23 cellular contexts compared by ENCODE assay signal in the genomic region with DNA sequence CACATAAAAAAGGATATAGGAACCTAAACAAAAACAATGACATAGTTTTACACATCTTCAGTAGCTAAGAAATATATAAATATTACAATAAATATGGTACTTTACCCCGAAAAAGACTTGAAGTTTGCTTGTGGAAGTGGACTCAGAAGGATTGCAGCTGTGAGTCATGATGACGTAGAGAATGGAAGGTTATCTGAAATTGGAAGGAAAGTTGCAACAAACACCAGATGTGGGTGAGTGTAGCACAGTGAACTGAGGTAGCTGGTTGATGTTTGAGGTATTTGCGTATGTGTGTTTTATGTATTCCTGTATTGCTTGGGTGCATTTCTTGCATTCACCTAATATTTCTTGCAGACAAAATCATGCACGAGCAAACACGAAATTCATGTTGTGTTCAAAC.
A peak's percentile ranks its signal among the peaks of the same experiment; 100 is the strongest.
DNase-seq lines count a peak whose midpoint lies in the region; ATAC-seq and TF ChIP-seq lines count a peak whose summit lies in the region.
"Had no signal": no experiment of that assay in that cellular context is flagged by ENCODE, and none has a peak within 500 bp of the region (broad histone marks: within the 10 kb centered on the region; RNA-seq: fewer than 3 reads in every experiment).

No MANE protein-coding gene starts in this region.

- no peak overlapping the region for H3K4me3 ChIP-seq in epithelial cell of esophagus (ENCODE audit: low read length)
- H3K4me3 ChIP-seq: breast epithelium, tibial nerve had no signal

- intact Hi-C loops in left ventricle myocardium superior (cut with micrococcal nuclease) = no loop called here

- peak overlapping the region in 1 of 2 donors; percentile 83 for H3K27ac Mint-ChIP-seq in stimulated activated naive CD8-positive, alpha-beta T cell treated with anti-CD3 and anti-CD28 coated beads, Interleukin-15, amount 100 ng/mL, for 72 hours
- H3K27ac Mint-ChIP-seq: activated naive CD4-positive, alpha-beta T cell treated with anti-CD3 and anti-CD28 coated beads, Interleukin-2, amount 50 U/mL, for 24 hours; B cell; naive thymus-derived CD8-positive, alpha-beta T cell had no signal

- no peak for ATAC-seq in stimulated activated naive CD8-positive, alpha-beta T cell treated with anti-CD3 and anti-CD28 coated beads, Interleukin-15, amount 100 ng/mL, for 72 hours
- ATAC-seq in GM21786 (IDR thresholded peaks at IDR 0.05; ENCODE audit: unreplicated experiment) (no peak), left ventricle myocardium superior (no peak)
- ATAC-seq: esophagus mucosa; naive thymus-derived CD8-positive, alpha-beta T cell had no signal

- no peak overlapping the region for H3K4me3 Mint-ChIP-seq in stimulated activated naive CD8-positive, alpha-beta T cell treated with anti-CD3 and anti-CD28 coated beads, Interleukin-15, amount 100 ng/mL, for 72 hours
- H3K4me3 Mint-ChIP-seq: activated naive CD4-positive, alpha-beta T cell treated with anti-CD3 and anti-CD28 coated beads, Interleukin-2, amount 50 U/mL, for 24 hours; B cell; naive thymus-derived CD8-positive, alpha-beta T cell had no signal

- no peaks in the 10 kb centered on the region for H3K4me1 Mint-ChIP-seq in stimulated activated naive CD8-positive, alpha-beta T cell treated with anti-CD3 and anti-CD28 coated beads, Interleukin-15, amount 100 ng/mL, for 72 hours
- H3K4me1 Mint-ChIP-seq: activated naive CD4-positive, alpha-beta T cell treated with anti-CD3 and anti-CD28 coated beads, Interleukin-2, amount 50 U/mL, for 24 hours; B cell; naive thymus-derived CD8-positive, alpha-beta T cell had no signal

- no peak for TF ChIP-seq CTCF in epithelial cell of esophagus (IDR thresholded peaks at IDR 0.05; ENCODE audit: insufficient read depth, low read depth, low read length, missing control alignments)

- DNase-seq in ELR (ENCODE audit: low read depth) (peak; percentile 74), RPMI7951 (ENCODE audit: low read depth) (peak; percentile 45), epithelial cell of esophagus (ENCODE audit: low read depth) (peak; percentile 15), non-pigmented ciliary epithelial cell (ENCODE audit: low read depth) (peak; percentile 52), NCI-H1694 treated with DMSO at 0.1 percent for 48 hours (lab: John Stamatoyannopoulos, UW) (no peak), left ventricle myocardium superior (no peak)
- no peak for DNase-seq in stimulated activated naive CD8-positive, alpha-beta T cell treated with anti-CD3 and anti-CD28 coated beads, Interleukin-15, amount 100 ng/mL, for 72 hours
- DNase-seq: activated T-cell treated with anti-CD3 and anti-CD28 coated beads, Interleukin-2, amount 50 U/mL, for 48 hours; COR-L47; GOT3; kidney; mesendoderm; naive thymus-derived CD8-positive, alpha-beta T cell; NCI-H187; stimulated activated CD4-positive, alpha-beta T cell treated with anti-CD3 and anti-CD28 coated beads, Interleukin-2, amount 100 ng/mL, for 24 hours; stimulated activated naive CD4-positive, alpha-beta T cell treated with Interleukin-2 at 50 U/mL for 16 hours; T-helper 2 cell had no signal

- H3K9me3 Mint-ChIP-seq in stimulated activated naive CD8-positive, alpha-beta T cell treated with anti-CD3 and anti-CD28 coated beads, Interleukin-15, amount 100 ng/mL, for 72 hours = no peaks in the 10 kb centered on the region
- H3K9me3 Mint-ChIP-seq: activated naive CD4-positive, alpha-beta T cell treated with anti-CD3 and anti-CD28 coated beads, Interleukin-2, amount 50 U/mL, for 24 hours had no signal

- H3K27me3 Mint-ChIP-seq in stimulated activated naive CD8-positive, alpha-beta T cell treated with anti-CD3 and anti-CD28 coated beads, Interleukin-15, amount 100 ng/mL, for 72 hours = no peaks in the 10 kb centered on the region
- H3K27me3 Mint-ChIP-seq: activated naive CD4-positive, alpha-beta T cell treated with anti-CD3 and anti-CD28 coated beads, Interleukin-2, amount 50 U/mL, for 24 hours; B cell; naive thymus-derived CD8-positive, alpha-beta T cell had no signal

Comparison
In these comparisons a context has a peak if more than half of its experiments do, and no peak if none do; other contexts are left out.
1. DNase-seq: peak in ELR (single experiment), RPMI7951 (single experiment), epithelial cell of esophagus (single experiment) and non-pigmented ciliary epithelial cell (single experiment); none in NCI-H1694 treated with DMSO at 0.1 percent for 48 hours (single experiment), stimulated activated naive CD8-positive, alpha-beta T cell treated with anti-CD3 and anti-CD28 coated beads, Interleukin-15, amount 100 ng/mL, for 72 hours (0 of 2) and left ventricle myocardium superior (single experiment).